Comparison of ENCODE assay signal across 24 cellular contexts in genomic region chr1:160864173-160864572, GRCh38. TPM values are rescaled to one million over a fixed set of nuclear protein-coding genes. Genes with fewer than 3 reads are reported as not detected.
"Had no signal": no experiment of that assay in that cellular context is flagged by ENCODE, and none has a peak within 500 bp of the region (broad histone marks: within the 10 kb centered on the region; RNA-seq: fewer than 3 reads in every experiment).

No MANE protein-coding gene starts in this region.

- H3K27ac ChIP-seq: breast epithelium, hepatocyte, prostate gland, upper lobe of right lung, WERI-Rb-1 had no signal

- H3K9me3 ChIP-seq: breast epithelium, left lung, prostate gland, upper lobe of right lung had no signal

- DNase-seq: activated CD4-positive, alpha-beta T cell treated with anti-CD3 and anti-CD28 coated beads, Interleukin-2, amount 10 ng/mL, durations not matched to agents 7 days and 5 days; activated CD4-positive, CD25-positive, alpha-beta regulatory T cell treated with anti-CD3 and anti-CD28 coated beads, Interleukin-2, amount 50 U/mL, for 72 hours; activated CD8-positive, alpha-beta memory T cell treated with anti-CD3 and anti-CD28 coated beads, Interleukin-2, amount 10 ng/mL, durations not matched to agents 7 days and 5 days; activated CD8-positive, alpha-beta T cell treated with anti-CD3 and anti-CD28 coated beads for 36 hours; activated gamma-delta T cell treated with Interleukin-2 at 50 U/mL for 16 hours; activated T-cell treated with anti-CD3 and anti-CD28 coated beads for 4 hours; amniotic stem cell; foreskin melanocyte; kidney glomerular epithelial cell; left lung; naive B cell; stimulated activated CD4-positive, alpha-beta T cell treated with anti-CD3 and anti-CD28 coated beads, Interleukin-2, amount 100 ng/mL, for 48 hours; stimulated activated CD8-positive, alpha-beta memory T cell treated with anti-CD3 and anti-CD28 coated beads, Interleukin-4, amount 100 ng/mL, for 48 hours; stimulated activated naive CD4-positive, alpha-beta T cell; upper lobe of right lung; WERI-Rb-1 had no signal

- H3K27me3 Mint-ChIP-seq: activated CD4-positive, alpha-beta T cell treated with anti-CD3 and anti-CD28 coated beads, Interleukin-2, amount 10 ng/mL, durations not matched to agents 7 days and 5 days; activated CD8-positive, alpha-beta memory T cell treated with anti-CD3 and anti-CD28 coated beads, Interleukin-2, amount 10 ng/mL, durations not matched to agents 7 days and 5 days; activated CD8-positive, alpha-beta T cell treated with anti-CD3 and anti-CD28 coated beads for 36 hours; activated naive CD4-positive, alpha-beta T cell treated with anti-CD3 and anti-CD28 coated beads, Interleukin-2, amount 50 U/mL, for 24 hours had no signal

- ATAC-seq: activated CD8-positive, alpha-beta memory T cell treated with anti-CD3 and anti-CD28 coated beads, Interleukin-2, amount 10 ng/mL, durations not matched to agents 7 days and 5 days; activated CD8-positive, alpha-beta T cell treated with anti-CD3 and anti-CD28 coated beads for 36 hours had no signal

- H3K4me3 Mint-ChIP-seq: activated CD4-positive, alpha-beta T cell treated with anti-CD3 and anti-CD28 coated beads, Interleukin-2, amount 10 ng/mL, durations not matched to agents 7 days and 5 days; activated CD8-positive, alpha-beta memory T cell treated with anti-CD3 and anti-CD28 coated beads, Interleukin-2, amount 10 ng/mL, durations not matched to agents 7 days and 5 days; activated CD8-positive, alpha-beta T cell treated with anti-CD3 and anti-CD28 coated beads for 36 hours; activated naive CD4-positive, alpha-beta T cell treated with anti-CD3 and anti-CD28 coated beads, Interleukin-2, amount 50 U/mL, for 24 hours; activated T-helper 1 cell treated with anti-CD3 and anti-CD28 coated beads, Interleukin-12 subunit alpha, Interleukin-12 subunit beta, Interleukin-2, Interleukin-4 antibody, amounts not matched to agents 30 ng/mL and 10 ng/mL and 1 ng/mL, durations not matched to agents 14 hours and 24 hours and 36 hours had no signal

- H3K27me3 ChIP-seq: breast epithelium, hepatocyte, upper lobe of right lung had no signal

- H3K36me3 Mint-ChIP-seq: activated naive CD4-positive, alpha-beta T cell treated with anti-CD3 and anti-CD28 coated beads, Interleukin-2, amount 50 U/mL, for 24 hours; naive B cell had no signal

- H3K9me3 Mint-ChIP-seq: activated CD4-positive, alpha-beta T cell treated with anti-CD3 and anti-CD28 coated beads, Interleukin-2, amount 10 ng/mL, durations not matched to agents 7 days and 5 days; activated CD8-positive, alpha-beta T cell treated with anti-CD3 and anti-CD28 coated beads for 36 hours; activated naive CD4-positive, alpha-beta T cell treated with anti-CD3 and anti-CD28 coated beads, Interleukin-2, amount 50 U/mL, for 24 hours; activated T-helper 1 cell treated with anti-CD3 and anti-CD28 coated beads, Interleukin-12 subunit alpha, Interleukin-12 subunit beta, Interleukin-2, Interleukin-4 antibody, amounts not matched to agents 30 ng/mL and 10 ng/mL and 1 ng/mL, durations not matched to agents 14 hours and 24 hours and 36 hours had no signal

- H3K4me1 ChIP-seq: breast epithelium, prostate gland had no signal

- H3K4me3 ChIP-seq: breast epithelium, coronary artery, hepatocyte, left lung, lung, prostate gland, upper lobe of right lung had no signal

- H3K27ac Mint-ChIP-seq: activated CD8-positive, alpha-beta memory T cell treated with anti-CD3 and anti-CD28 coated beads, Interleukin-2, amount 10 ng/mL, durations not matched to agents 7 days and 5 days; activated CD8-positive, alpha-beta T cell treated with anti-CD3 and anti-CD28 coated beads for 36 hours; activated naive CD4-positive, alpha-beta T cell treated with anti-CD3 and anti-CD28 coated beads, Interleukin-2, amount 50 U/mL, for 24 hours; activated T-helper 1 cell treated with anti-CD3 and anti-CD28 coated beads, Interleukin-12 subunit alpha, Interleukin-12 subunit beta, Interleukin-2, Interleukin-4 antibody, amounts not matched to agents 30 ng/mL and 10 ng/mL and 1 ng/mL, durations not matched to agents 14 hours and 24 hours and 36 hours had no signal

- H3K36me3 ChIP-seq: breast epithelium, left lung, prostate gland, upper lobe of right lung, WERI-Rb-1 had no signal

RNA-seq across cellular contexts. Expression of gene CD244, which starts 1.5 kb away (rescaled TPM):
- total RNA-seq: osteocyte had no signal

RNA-seq across cellular contexts. Expression of gene ITLN1, which starts 20.8 kb away (rescaled TPM):
- total RNA-seq: activated CD4-positive, alpha-beta T cell treated with anti-CD3 and anti-CD28 coated beads, Interleukin-2, amount 10 ng/mL, durations not matched to agents 7 days and 5 days; activated CD8-positive, alpha-beta memory T cell treated with anti-CD3 and anti-CD28 coated beads, Interleukin-2, amount 10 ng/mL, durations not matched to agents 7 days and 5 days; activated CD8-positive, alpha-beta T cell treated with anti-CD3 and anti-CD28 coated beads for 36 hours; activated T-helper 1 cell treated with anti-CD3 and anti-CD28 coated beads, Interleukin-12 subunit alpha, Interleukin-12 subunit beta, Interleukin-2, Interleukin-4 antibody, amounts not matched to agents 30 ng/mL and 10 ng/mL and 1 ng/mL, durations not matched to agents 14 hours and 24 hours and 36 hours; osteocyte had no signal
